In genomic region chr19:57477191-57478008, GRCh38 we compare ENCODE assay signal across 1 cellular context.
TF ChIP-seq lines count a peak whose summit lies in the region.

ZNF772 (minus strand) TSS chr19:57477566; CDS start chr19:57477309, 257 bp downstream.

TF ChIP-seq in HepG2, 621 proteins besides CTCF, POLR2A, EP300 and RAD21 (continued from another document and continues in another):
- no peak for TF ChIP-seq NKX3-1 (CRISPR knock-in tag; IDR thresholded peaks at IDR 0.05)
- no peak; the same call in none of the 2 replicates for TF ChIP-seq ARID5B (CRISPR knock-in tag; IDR thresholded peaks at IDR 0.05)
- TF ChIP-seq ZNF281 (CRISPR knock-in tag; IDR thresholded peaks at IDR 0.05; ENCODE audit: borderline replicate concordance): no peak
- peak; percentile 75; the same call in 1 of the 2 replicates for TF ChIP-seq CEBPB (IDR thresholded peaks at IDR 0.05; ENCODE audit: borderline replicate concordance, low read depth, low read length)
- TF ChIP-seq SPEN (CRISPR knock-in tag; IDR thresholded peaks at IDR 0.05; ENCODE audit: low read depth): peak; percentile 64; the same call in 1 of the 2 replicates
- no peak for TF ChIP-seq ZNF530 (CRISPR knock-in tag; IDR thresholded peaks at IDR 0.05; ENCODE audit: low read depth)
- TF ChIP-seq TFE3 (CRISPR knock-in tag; IDR thresholded peaks at IDR 0.05): peak; percentile 37; the same call in 1 of the 2 replicates
- TF ChIP-seq TBP (CRISPR knock-in tag; IDR thresholded peaks at IDR 0.05): no peak
- TF ChIP-seq RAD51 (IDR thresholded peaks at IDR 0.05; ENCODE audit: borderline replicate concordance): no peak
- TF ChIP-seq ZSCAN20 (CRISPR knock-in tag; IDR thresholded peaks at IDR 0.05; ENCODE audit: borderline replicate concordance): no peak
- no peak for TF ChIP-seq STAG1 (CRISPR knock-in tag; IDR thresholded peaks at IDR 0.05)
- no peak for TF ChIP-seq PRDM15 (CRISPR knock-in tag; IDR thresholded peaks at IDR 0.05)
- TF ChIP-seq TCF7 (IDR thresholded peaks at IDR 0.05; ENCODE audit: low read depth): no peak
- no peak for TF ChIP-seq USF2 (IDR thresholded peaks at IDR 0.05; ENCODE audit: low read depth, low read length)
- TF ChIP-seq USF2 (CRISPR knock-in tag; IDR thresholded peaks at IDR 0.05; ENCODE audit: borderline replicate concordance): no peak
- TF ChIP-seq NRL (CRISPR knock-in tag; IDR thresholded peaks at IDR 0.05; ENCODE audit: borderline replicate concordance): peak; percentile 49; the same call in 1 of the 2 replicates
- TF ChIP-seq EZH2 (conservative IDR thresholded peaks at IDR 0.05; ENCODE audit: low read depth, low read length): no peak
- TF ChIP-seq ZFX (CRISPR knock-in tag; IDR thresholded peaks at IDR 0.05; ENCODE audit: low read depth): peak; percentile 94
- TF ChIP-seq ZSCAN21 (CRISPR knock-in tag; IDR thresholded peaks at IDR 0.05; ENCODE audit: borderline replicate concordance): no peak
- TF ChIP-seq ZBTB4 (CRISPR knock-in tag; IDR thresholded peaks at IDR 0.05; ENCODE audit: borderline replicate concordance): peak; percentile 78; the same call in 1 of the 2 replicates
- no peak for TF ChIP-seq ZNF7 (CRISPR knock-in tag; IDR thresholded peaks at IDR 0.05)
- TF ChIP-seq KMT2B (CRISPR knock-in tag; IDR thresholded peaks at IDR 0.05): peak; percentile 80; the same call in 1 of the 2 replicates
- no peak for TF ChIP-seq ZNF552 (CRISPR knock-in tag; IDR thresholded peaks at IDR 0.05; ENCODE audit: borderline replicate concordance)
- TF ChIP-seq ZBTB7A (CRISPR knock-in tag; IDR thresholded peaks at IDR 0.05): peak; percentile 37; the same call in 1 of the 2 replicates
- TF ChIP-seq HOXA3 (CRISPR knock-in tag; IDR thresholded peaks at IDR 0.05): peak; percentile 75
- TF ChIP-seq TP53 (CRISPR knock-in tag; conservative IDR thresholded peaks at IDR 0.05): no peak
- TF ChIP-seq ZNF562 (CRISPR knock-in tag; IDR thresholded peaks at IDR 0.05; ENCODE audit: borderline replicate concordance): no peak
- TF ChIP-seq NCOA5 (CRISPR knock-in tag; IDR thresholded peaks at IDR 0.05): no peak
- TF ChIP-seq BHLHE40 (IDR thresholded peaks at IDR 0.05; ENCODE audit: low read length): no peak
- no peak for TF ChIP-seq KDM6A (CRISPR knock-in tag; IDR thresholded peaks at IDR 0.05; ENCODE audit: low read depth)
- peak; percentile 74; the same call in 1 of the 2 replicates for TF ChIP-seq FOXK1 (CRISPR knock-in tag; IDR thresholded peaks at IDR 0.05; ENCODE audit: borderline replicate concordance, low read depth)
- no peak for TF ChIP-seq ZNF619 (CRISPR knock-in tag; IDR thresholded peaks at IDR 0.05)
- peak; percentile 40 for TF ChIP-seq ZEB1 (IDR thresholded peaks at IDR 0.05; ENCODE audit: insufficient replicate concordance, low read depth)
- TF ChIP-seq FOSL1 (CRISPR knock-in tag; IDR thresholded peaks at IDR 0.05; ENCODE audit: borderline replicate concordance): no peak
- TF ChIP-seq ZNF576 (CRISPR knock-in tag; IDR thresholded peaks at IDR 0.05): 0 out of 2 replicates have a peak, but pooled peaks have one; percentile 79
- peak; percentile 54; the same call in 1 of the 2 replicates for TF ChIP-seq RBFOX2 (IDR thresholded peaks at IDR 0.05; ENCODE audit: low read depth, low read length)
- no peak for TF ChIP-seq IKZF1 (IDR thresholded peaks at IDR 0.05)
- TF ChIP-seq ZNF546 (CRISPR knock-in tag; conservative IDR thresholded peaks at IDR 0.05): no peak
- TF ChIP-seq MTA3 (CRISPR knock-in tag; IDR thresholded peaks at IDR 0.05): no peak
- TF ChIP-seq ZNF501 (CRISPR knock-in tag; IDR thresholded peaks at IDR 0.05): peak; percentile 82
- TF ChIP-seq ELF4 (CRISPR knock-in tag; IDR thresholded peaks at IDR 0.05; ENCODE audit: borderline replicate concordance): no peak
- TF ChIP-seq ZNF414 (CRISPR knock-in tag; IDR thresholded peaks at IDR 0.05): no peak
- no peak for TF ChIP-seq NFE2L1 (CRISPR knock-in tag; IDR thresholded peaks at IDR 0.05; ENCODE audit: borderline replicate concordance)
- TF ChIP-seq ZNF510 (CRISPR knock-in tag; IDR thresholded peaks at IDR 0.05; ENCODE audit: low read depth): no peak
- TF ChIP-seq ZNF616 (CRISPR knock-in tag; IDR thresholded peaks at IDR 0.05; ENCODE audit: low read depth): peak; percentile 26; the same call in 1 of the 2 replicates
- no peak for TF ChIP-seq ZNF737 (CRISPR knock-in tag; IDR thresholded peaks at IDR 0.05; ENCODE audit: borderline replicate concordance)
- no peak for TF ChIP-seq ZNF749 (CRISPR knock-in tag; IDR thresholded peaks at IDR 0.05; ENCODE audit: borderline replicate concordance)
